23 cellular contexts compared by ENCODE assay signal in genomic region chr2:187900023-187900422, GRCh38.
"Had no signal": no experiment of that assay in that cellular context is flagged by ENCODE, and none has a peak within 500 bp of the region (broad histone marks: within the 10 kb centered on the region; RNA-seq: fewer than 3 reads in every experiment).

No MANE protein-coding gene starts in this region.

- H3K36me3 ChIP-seq: cardiac muscle cell, gastroesophageal sphincter, heart right ventricle, neural progenitor cell, prostate gland, suprapubic skin had no signal

- H2AFZ ChIP-seq: neural progenitor cell had no signal

- H3K36me3 Mint-ChIP-seq: activated CD4-positive, alpha-beta memory T cell treated with anti-CD3 and anti-CD28 coated beads for 36 hours; activated CD8-positive, alpha-beta memory T cell treated with anti-CD3 and anti-CD28 coated beads, Interleukin-2, amount 10 ng/mL, durations not matched to agents 7 days and 5 days; activated naive CD8-positive, alpha-beta T cell treated with anti-CD3 and anti-CD28 coated beads for 36 hours; immature natural killer cell; naive thymus-derived CD4-positive, alpha-beta T cell; neural progenitor cell; type B pancreatic cell; WTC11 had no signal

- DNase-seq: activated CD4-positive, alpha-beta memory T cell treated with anti-CD3 and anti-CD28 coated beads for 36 hours; activated CD4-positive, alpha-beta T cell treated with anti-CD3 and anti-CD28 coated beads for 36 hours; activated CD8-positive, alpha-beta memory T cell treated with anti-CD3 and anti-CD28 coated beads, Interleukin-2, amount 10 ng/mL, durations not matched to agents 7 days and 5 days; activated naive CD4-positive, alpha-beta T cell; activated naive CD8-positive, alpha-beta T cell treated with anti-CD3 and anti-CD28 coated beads for 36 hours; anterior cingulate cortex; endodermal cell; heart right ventricle; immature natural killer cell; left cardiac atrium; mesendoderm; naive thymus-derived CD4-positive, alpha-beta T cell; right cardiac atrium; stimulated activated naive CD8-positive, alpha-beta T cell treated with anti-CD3 and anti-CD28 coated beads, Interleukin-15, amount 100 ng/mL, for 72 hours had no signal

- H3K27me3 ChIP-seq: cardiac muscle cell, gastroesophageal sphincter, heart right ventricle, neural progenitor cell, suprapubic skin had no signal

- H3K27me3 Mint-ChIP-seq: activated CD4-positive, alpha-beta memory T cell treated with anti-CD3 and anti-CD28 coated beads for 36 hours; activated CD4-positive, alpha-beta T cell treated with anti-CD3 and anti-CD28 coated beads for 36 hours; activated CD8-positive, alpha-beta memory T cell treated with anti-CD3 and anti-CD28 coated beads, Interleukin-2, amount 10 ng/mL, durations not matched to agents 7 days and 5 days; naive thymus-derived CD4-positive, alpha-beta T cell; stimulated activated naive CD8-positive, alpha-beta T cell treated with anti-CD3 and anti-CD28 coated beads, Interleukin-15, amount 100 ng/mL, for 72 hours; type B pancreatic cell had no signal

- H3K4me3 ChIP-seq: cardiac muscle cell, gastroesophageal sphincter, heart right ventricle, neural progenitor cell, prostate gland, skin epidermis, suprapubic skin had no signal

- H3K9me3 Mint-ChIP-seq: activated CD4-positive, alpha-beta memory T cell treated with anti-CD3 and anti-CD28 coated beads for 36 hours; stimulated activated naive CD8-positive, alpha-beta T cell treated with anti-CD3 and anti-CD28 coated beads, Interleukin-15, amount 100 ng/mL, for 72 hours; type B pancreatic cell had no signal

- H3K4me2 ChIP-seq: neural progenitor cell had no signal

- H3K4me3 Mint-ChIP-seq: activated CD4-positive, alpha-beta memory T cell treated with anti-CD3 and anti-CD28 coated beads for 36 hours; activated CD4-positive, alpha-beta T cell treated with anti-CD3 and anti-CD28 coated beads for 36 hours; activated CD8-positive, alpha-beta memory T cell treated with anti-CD3 and anti-CD28 coated beads, Interleukin-2, amount 10 ng/mL, durations not matched to agents 7 days and 5 days; activated naive CD8-positive, alpha-beta T cell treated with anti-CD3 and anti-CD28 coated beads for 36 hours; activated T-helper 17 cell treated with anti-CD3 and anti-CD28 coated beads, Interleukin-2, amount 50 U/mL, for 72 hours; endodermal cell; immature natural killer cell; naive thymus-derived CD4-positive, alpha-beta T cell; neural progenitor cell; stimulated activated naive CD8-positive, alpha-beta T cell treated with anti-CD3 and anti-CD28 coated beads, Interleukin-15, amount 100 ng/mL, for 72 hours; type B pancreatic cell; WTC11 had no signal

- H3K4me1 ChIP-seq: gastroesophageal sphincter, heart right ventricle, neural progenitor cell, prostate gland, suprapubic skin had no signal

- H3K9ac ChIP-seq: neural progenitor cell had no signal

- H3K27ac Mint-ChIP-seq: activated CD4-positive, alpha-beta memory T cell treated with anti-CD3 and anti-CD28 coated beads for 36 hours; activated CD4-positive, alpha-beta T cell treated with anti-CD3 and anti-CD28 coated beads for 36 hours; activated CD8-positive, alpha-beta memory T cell treated with anti-CD3 and anti-CD28 coated beads, Interleukin-2, amount 10 ng/mL, durations not matched to agents 7 days and 5 days; activated naive CD8-positive, alpha-beta T cell treated with anti-CD3 and anti-CD28 coated beads for 36 hours; activated T-helper 17 cell treated with anti-CD3 and anti-CD28 coated beads, Interleukin-2, amount 50 U/mL, for 72 hours; endodermal cell; immature natural killer cell; neural progenitor cell; stimulated activated naive CD8-positive, alpha-beta T cell treated with anti-CD3 and anti-CD28 coated beads, Interleukin-15, amount 100 ng/mL, for 72 hours; type B pancreatic cell; WTC11 had no signal

- H3K9me3 ChIP-seq: gastroesophageal sphincter, prostate gland, suprapubic skin had no signal

- ATAC-seq: activated CD4-positive, alpha-beta T cell treated with anti-CD3 and anti-CD28 coated beads for 36 hours; activated CD8-positive, alpha-beta memory T cell treated with anti-CD3 and anti-CD28 coated beads, Interleukin-2, amount 10 ng/mL, durations not matched to agents 7 days and 5 days; activated T-helper 17 cell treated with anti-CD3 and anti-CD28 coated beads, Interleukin-2, amount 50 U/mL, for 72 hours; gastroesophageal sphincter; heart right ventricle; left cardiac atrium; naive thymus-derived CD4-positive, alpha-beta T cell; right cardiac atrium; stimulated activated naive CD8-positive, alpha-beta T cell treated with anti-CD3 and anti-CD28 coated beads, Interleukin-15, amount 100 ng/mL, for 72 hours; WTC11 had no signal

- H3K27ac ChIP-seq: cardiac muscle cell, gastroesophageal sphincter, heart right ventricle, neural progenitor cell, prostate gland, skin epidermis, suprapubic skin had no signal

- H3K4me1 Mint-ChIP-seq: activated CD4-positive, alpha-beta T cell treated with anti-CD3 and anti-CD28 coated beads for 36 hours; activated CD8-positive, alpha-beta memory T cell treated with anti-CD3 and anti-CD28 coated beads, Interleukin-2, amount 10 ng/mL, durations not matched to agents 7 days and 5 days; activated naive CD8-positive, alpha-beta T cell treated with anti-CD3 and anti-CD28 coated beads for 36 hours; activated T-helper 17 cell treated with anti-CD3 and anti-CD28 coated beads, Interleukin-2, amount 50 U/mL, for 72 hours; endodermal cell; immature natural killer cell; naive thymus-derived CD4-positive, alpha-beta T cell; neural progenitor cell; stimulated activated naive CD8-positive, alpha-beta T cell treated with anti-CD3 and anti-CD28 coated beads, Interleukin-15, amount 100 ng/mL, for 72 hours; WTC11 had no signal
